In the genomic region with DNA sequence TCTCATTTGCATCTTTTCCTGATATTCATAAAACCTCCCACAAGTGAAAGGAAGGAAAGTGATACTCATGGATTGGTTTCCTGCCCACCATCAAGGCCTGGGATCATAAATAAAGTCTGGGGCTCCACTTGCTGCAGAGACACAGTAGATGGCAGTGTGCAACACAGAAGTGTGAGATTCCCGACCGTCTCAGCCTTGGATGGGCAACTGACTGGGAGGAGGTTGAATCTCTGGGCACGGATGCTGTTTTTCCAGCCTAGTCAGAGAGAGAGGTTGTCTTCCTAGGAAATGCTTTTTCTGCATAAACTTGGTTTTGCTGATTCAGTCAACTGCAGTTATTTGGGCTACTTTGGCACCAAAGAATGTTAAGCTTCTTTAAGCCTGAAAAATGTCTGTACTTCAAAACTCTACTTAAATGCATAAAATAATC, we compare ENCODE assay signal across 9 cellular contexts. TPM values are rescaled to one million over a fixed set of nuclear protein-coding genes. Genes with fewer than 3 reads are reported as not detected.
DNase-seq lines count a peak whose midpoint lies in the region; ATAC-seq and TF ChIP-seq lines count a peak whose summit lies in the region.
"Had no signal": no experiment of that assay in that cellular context is flagged by ENCODE, and none has a peak within 500 bp of the region (broad histone marks: within the 10 kb centered on the region; RNA-seq: fewer than 3 reads in every experiment).

No MANE protein-coding gene starts in this region.

- H3K27me3 Mint-ChIP-seq in Caco-2 (ENCODE audit: insufficient read depth, unreplicated experiment) (peaks cover 2% of the 10 kb centered on the region), neural progenitor cell (ENCODE audit: insufficient read depth, low read depth) (peaks cover 3% of the 10 kb centered on the region), immature natural killer cell (ENCODE audit: low read depth in 3 of 3) (peaks cover 0 to 7% (median under 1%) of the 10 kb centered on the region in 3 donors)

- TF ChIP-seq CTCF in Caco-2 (IDR thresholded peaks at IDR 0.05; ENCODE audit: insufficient read depth in 1 of 2, low read depth in 1 of 2, low read length in 1 of 2, severe bottlenecking in 1 of 2, unreplicated experiment in 1 of 2) (peak; percentile 69 to 80), esophagus squamous epithelium (IDR thresholded peaks at IDR 0.05) (peak; percentile 14 to 63 (median 48)), neural progenitor cell (IDR thresholded peaks at IDR 0.05) (peak; percentile 84)

- no peak overlapping the region for H3K27ac ChIP-seq in esophagus squamous epithelium
- no peak overlapping the region for H3K27ac ChIP-seq in neural progenitor cell

- H3K4me1 Mint-ChIP-seq in Caco-2 (ENCODE audit: low read depth, unreplicated experiment) (no peaks in the 10 kb centered on the region), neural progenitor cell (peaks cover 36% of the 10 kb centered on the region), immature natural killer cell (no peaks in the 10 kb centered on the region)

- H3F3A ChIP-seq in neural progenitor cell (ENCODE audit: low read depth) = peaks cover 3% of the 10 kb centered on the region

- H3K4me3 Mint-ChIP-seq in Caco-2 (ENCODE audit: unreplicated experiment) = no peak overlapping the region
- no peak overlapping the region for H3K4me3 Mint-ChIP-seq in neural progenitor cell
- H3K4me3 Mint-ChIP-seq in immature natural killer cell = no peak overlapping the region

- no peaks in the 10 kb centered on the region for H3K36me3 ChIP-seq in Caco-2 (ENCODE audit: control insufficient read depth, insufficient read depth, low read length)
- no peaks in the 10 kb centered on the region for H3K36me3 ChIP-seq in esophagus squamous epithelium
- no peaks in the 10 kb centered on the region for H3K36me3 ChIP-seq in neural progenitor cell

- DNase-seq in Caco-2 = peak; percentile 51 to 52
- DNase-seq in LHCN-M2 (ENCODE audit: low read depth) = peak; percentile 83
- DNase-seq in RKO (ENCODE audit: low spot score) = peak; percentile 68
- no peak for DNase-seq in esophagus squamous epithelium (lab: John Stamatoyannopoulos, UW)
- peak; percentile 88 for DNase-seq in neural progenitor cell (ENCODE audit: low spot score)
- no peak for DNase-seq in immature natural killer cell

- H3K9me3 ChIP-seq in Caco-2 (no peaks in the 10 kb centered on the region), esophagus squamous epithelium (no peaks in the 10 kb centered on the region), neural progenitor cell (ENCODE audit: low read depth) (no peaks in the 10 kb centered on the region)

- H4K20me1 ChIP-seq in neural progenitor cell (ENCODE audit: low read depth) = no peaks in the 10 kb centered on the region

- H3K27me3 ChIP-seq in Caco-2 (replicated peaks; ENCODE audit: control insufficient read depth, insufficient read depth, low read length) (no peaks in the 10 kb centered on the region), esophagus squamous epithelium (no peaks in the 10 kb centered on the region), neural progenitor cell (no peaks in the 10 kb centered on the region)

- no peaks in the 10 kb centered on the region for H3K36me3 Mint-ChIP-seq in Caco-2 (ENCODE audit: insufficient read depth, unreplicated experiment)
- H3K36me3 Mint-ChIP-seq in neural progenitor cell = peaks cover 11% of the 10 kb centered on the region
- H3K36me3 Mint-ChIP-seq in immature natural killer cell = no peaks in the 10 kb centered on the region

- POLR2A ChIA-PET in Caco-2 (lab: Charles Lee) = no interaction called here

- H3K4me3 ChIP-seq in Caco-2 (ENCODE audit: low read depth, low read length) (no peak overlapping the region), esophagus squamous epithelium (no peak overlapping the region), neural progenitor cell (no peak overlapping the region)

- H2AFZ ChIP-seq in neural progenitor cell (replicated peaks) = no peak overlapping the region

- no peaks in the 10 kb centered on the region for H3K9me3 Mint-ChIP-seq in Caco-2 (ENCODE audit: unreplicated experiment)
- peaks cover 12% of the 10 kb centered on the region for H3K9me3 Mint-ChIP-seq in neural progenitor cell
- no peaks in the 10 kb centered on the region for H3K9me3 Mint-ChIP-seq in immature natural killer cell

- no peak for ATAC-seq in HG03045 (IDR thresholded peaks at IDR 0.05; ENCODE audit: unreplicated experiment)
- no peak for ATAC-seq in GM19455 (IDR thresholded peaks at IDR 0.05; ENCODE audit: unreplicated experiment)

- H3K27ac Mint-ChIP-seq in Caco-2 (ENCODE audit: unreplicated experiment) = no peak overlapping the region
- H3K27ac Mint-ChIP-seq in neural progenitor cell = peak overlapping the region; percentile 97
- no peak overlapping the region for H3K27ac Mint-ChIP-seq in immature natural killer cell

- no peak overlapping the region for H3K4me2 ChIP-seq in neural progenitor cell

- no peak for TF ChIP-seq POLR2A in esophagus squamous epithelium (IDR thresholded peaks at IDR 0.05)

- no peak overlapping the region for H3K9ac ChIP-seq in neural progenitor cell

- BruUV-seq in Caco-2 (replicated peaks; lab: Mats Ljungman, UMichigan) = no TSS peak

- H3K79me2 ChIP-seq in neural progenitor cell (ENCODE audit: low read depth) = no peaks in the 10 kb centered on the region

- intact Hi-C loops in Caco-2 (cut with micrococcal nuclease; ENCODE audit: unreplicated experiment) = loop anchor here (1.0 to 5.0 kb wide), 3 partner anchors 35 to 281 kb away; no protein-coding TSS in a partner anchor
- intact Hi-C loops in esophagus squamous epithelium (cut with DNase I) = no loop called here

- H3K4me1 ChIP-seq in Caco-2 = no peaks in the 10 kb centered on the region
- H3K4me1 ChIP-seq in esophagus squamous epithelium = no peaks in the 10 kb centered on the region
- H3K4me1 ChIP-seq in neural progenitor cell = peaks cover 11% of the 10 kb centered on the region

- CTCF ChIA-PET in Caco-2 (lab: Charles Lee) = no interaction called here

- WGBS in esophagus squamous epithelium, 2 donors = 12 to 51% methylated on average over 3 of the region's 3 CpGs

RNA-seq across cellular contexts. Expression of gene RFPL4B, which starts 9.9 kb away (rescaled TPM):
- total RNA-seq in Caco-2 (2022) (not detected in 2 replicates), LHCN-M2 (2014; rRNA removed) (not detected in 2 replicates), esophagus squamous epithelium (not detected), neural progenitor cell (ENCODE audit: low replicate concordance) (not detected in 2 replicates)
- polyA plus RNA-seq in LHCN-M2 (2012) = not detected
- polyA plus RNA-seq in immature natural killer cell = not detected
- total RNA-seq: lower leg skin had no signal

Comparison
In these comparisons a context has a peak if more than half of its experiments do, and no peak if none do; other contexts are left out.
1. DNase-seq: peak in Caco-2 (2 of 2), LHCN-M2 (single experiment), RKO (single experiment) and neural progenitor cell (single experiment); none in esophagus squamous epithelium (single experiment) and immature natural killer cell (0 of 3).
2. Peak in every context shown above with its lines, with median percentiles within 50 percentile points of each other: CTCF ChIP-seq.